ENCODE assay signal across 8 cellular contexts in the genomic region with DNA sequence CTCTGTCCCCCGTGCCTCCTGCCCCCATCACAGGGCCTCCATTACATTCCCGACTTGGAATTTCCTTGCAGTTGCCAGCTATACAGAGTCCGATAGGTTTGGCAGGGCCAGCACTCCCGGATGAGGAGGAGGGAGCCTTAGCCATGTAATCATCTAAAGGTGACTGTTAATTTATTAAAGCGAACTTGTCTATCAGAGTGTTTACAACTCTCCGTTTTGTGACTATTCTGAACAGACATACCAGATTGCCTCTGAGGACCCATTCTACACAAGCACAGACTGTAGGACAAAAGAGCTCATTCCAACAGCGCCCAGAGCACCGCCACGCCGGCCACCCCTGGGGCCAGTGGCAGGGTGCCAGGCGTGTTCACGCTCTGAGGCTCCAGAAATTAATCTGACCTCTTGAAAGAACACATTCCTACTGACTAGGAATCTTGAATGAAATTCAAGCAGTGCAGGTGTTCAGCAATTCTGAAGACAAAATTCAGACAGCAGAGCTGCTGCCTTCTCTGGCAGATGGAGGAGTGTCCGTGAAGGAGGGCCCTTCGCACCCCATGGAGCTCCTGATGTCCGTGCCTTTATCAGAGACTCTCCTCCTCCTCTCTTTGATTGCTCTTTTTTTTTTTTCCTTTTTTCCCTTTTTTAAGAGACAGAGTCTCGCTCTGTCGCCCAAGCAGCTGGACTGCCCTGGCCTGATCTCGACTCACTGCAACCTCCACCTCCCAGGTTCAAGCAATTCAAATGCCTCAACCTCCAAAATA. TPM values are rescaled to one million over a fixed set of nuclear protein-coding genes. Genes with fewer than 3 reads are reported as not detected.
DNase-seq lines count a peak whose midpoint lies in the region; ATAC-seq and TF ChIP-seq lines count a peak whose summit lies in the region.

No MANE protein-coding gene starts in this region.

- H3K9me3 ChIP-seq in left ventricle myocardium inferior (replicated peaks) (no peaks in the 10 kb centered on the region), skeletal muscle tissue (ENCODE audit: control insufficient read depth in 3 of 3, low read length in 3 of 3) (no peaks in the 10 kb centered on the region)

- H3K9ac ChIP-seq in skeletal muscle tissue (ENCODE audit: low read depth in 1 of 3, low read length in 3 of 3) = peak overlapping the region in 1 of 3 donors; percentile 43

- TF ChIP-seq CTCF in left ventricle myocardium inferior (IDR thresholded peaks at IDR 0.05; ENCODE audit: borderline replicate concordance) = no peak

- H3K27me3 ChIP-seq in H7 (ENCODE audit: control insufficient read depth, insufficient read depth, low read length) (no peaks in the 10 kb centered on the region), left ventricle myocardium inferior (ENCODE audit: low read depth) (no peaks in the 10 kb centered on the region), skeletal muscle tissue (ENCODE audit: control insufficient read depth in 3 of 3, insufficient read depth in 3 of 3, low read length in 3 of 3) (no peaks in the 10 kb centered on the region)

- H3K4me1 ChIP-seq in left ventricle myocardium inferior (peaks cover 12% of the 10 kb centered on the region), skeletal muscle tissue (ENCODE audit: control insufficient read depth in 3 of 3, insufficient read depth in 3 of 3, low read length in 3 of 3) (peaks cover 6 to 8% (median 8%) of the 10 kb centered on the region in 3 donors)

- H3K36me3 ChIP-seq in H7 (replicated peaks; ENCODE audit: control insufficient read depth, insufficient read depth, low read length) (no peaks in the 10 kb centered on the region), left ventricle myocardium inferior (no peaks in the 10 kb centered on the region), skeletal muscle tissue (ENCODE audit: control insufficient read depth in 3 of 3, insufficient read depth in 3 of 3, low read length in 3 of 3) (no peaks in the 10 kb centered on the region)

- DNase-seq in H7 = peak; percentile 47
- peak; percentile 50 for DNase-seq in amniotic epithelial cell (ENCODE audit: low read depth)
- DNase-seq in left ventricle myocardium inferior = peak; percentile 37
- DNase-seq in inferior parietal cortex (ENCODE audit: extremely low spot score) = no peak
- no peak for DNase-seq in NCI-H1436 (lab: John Stamatoyannopoulos, UW)

- H3K27ac ChIP-seq in left ventricle myocardium inferior (replicated peaks) (peak overlapping the region; percentile 48), skeletal muscle tissue (ENCODE audit: low read depth, low read length) (no peak overlapping the region)

- no peak for ATAC-seq in GM19395 (IDR thresholded peaks at IDR 0.05; ENCODE audit: unreplicated experiment)
- no peak for ATAC-seq in activated CD4-positive, CD25-positive, alpha-beta regulatory T cell treated with anti-CD3 and anti-CD28 coated beads, Interleukin-2, amount 50 U/mL, for 24 hours

- intact Hi-C loops in left ventricle myocardium inferior (cut with micrococcal nuclease) = no loop called here

- H3K4me3 ChIP-seq in H7 (ENCODE audit: insufficient read depth, low read depth, low read length) (no peak overlapping the region), left ventricle myocardium inferior (peak overlapping the region; percentile 42), skeletal muscle tissue (ENCODE audit: low read length in 3 of 3) (peak overlapping the region in 2 of 3 donors; percentile 58 to 59)

RNA-seq across cellular contexts. Expression of gene RALBP1, which starts 58.1 kb away (rescaled TPM):
- total RNA-seq in H7 (2014; rRNA removed; shearing (Covaris generic)) = 59.1 and 74.5 TPM in 2 replicates
- total RNA-seq in left ventricle myocardium inferior (46.2 TPM), skeletal muscle tissue (29.2 TPM)

Comparison
In these comparisons a context has a peak if more than half of its experiments do, and no peak if none do; other contexts are left out.
1. DNase-seq: peak in H7 (single experiment), amniotic epithelial cell (single experiment) and left ventricle myocardium inferior (single experiment); none in inferior parietal cortex (single experiment) and NCI-H1436 (single experiment).